In genomic region chr20:4061989-4062388, GRCh38 we compare ENCODE assay signal across 2 cellular contexts.
TF ChIP-seq lines count a peak whose summit lies in the region.

No MANE protein-coding gene starts in this region.

TF ChIP-seq in HEK293, 187 proteins besides CTCF, POLR2A, EP300 and RAD21 (continued from another document):
- no peak for TF ChIP-seq HIC1 (tag by site-specific recombination; IDR thresholded peaks at IDR 0.05)

TF ChIP-seq in WTC11, 78 proteins besides CTCF, POLR2A, EP300 and RAD21 (continued from another document):
- TF ChIP-seq ZNF281 (CRISPR knock-in tag; IDR thresholded peaks at IDR 0.05), result no peak
- TF ChIP-seq SMAD4 (CRISPR knock-in tag; IDR thresholded peaks at IDR 0.05), result no peak
- TF ChIP-seq GABPB1 (CRISPR knock-in tag; IDR thresholded peaks at IDR 0.05), result no peak
- TF ChIP-seq FOXK1 (CRISPR knock-in tag; IDR thresholded peaks at IDR 0.05), result no peak
- TF ChIP-seq MAX (CRISPR knock-in tag; IDR thresholded peaks at IDR 0.05), result no peak
- TF ChIP-seq RORB (CRISPR knock-in tag; IDR thresholded peaks at IDR 0.05), result no peak
- TF ChIP-seq CREM (CRISPR knock-in tag; IDR thresholded peaks at IDR 0.05), result no peak
- TF ChIP-seq FOXP1 (CRISPR knock-in tag; IDR thresholded peaks at IDR 0.05; ENCODE audit: borderline replicate concordance), result no peak
- no peak for TF ChIP-seq ZNF121 (CRISPR knock-in tag; IDR thresholded peaks at IDR 0.05)
- TF ChIP-seq TEAD4 (CRISPR knock-in tag; IDR thresholded peaks at IDR 0.05), result no peak
- TF ChIP-seq JAZF1 (CRISPR knock-in tag; IDR thresholded peaks at IDR 0.05), result no peak
- no peak for TF ChIP-seq ARID4B (CRISPR knock-in tag; IDR thresholded peaks at IDR 0.05; ENCODE audit: borderline replicate concordance)
- TF ChIP-seq CREB1 (CRISPR knock-in tag; IDR thresholded peaks at IDR 0.05), result no peak
- TF ChIP-seq ZNF263 (CRISPR knock-in tag; IDR thresholded peaks at IDR 0.05; ENCODE audit: low read depth), result no peak
- no peak for TF ChIP-seq KAT7 (CRISPR knock-in tag; IDR thresholded peaks at IDR 0.05; ENCODE audit: borderline replicate concordance)
- no peak for TF ChIP-seq ZNF532 (CRISPR knock-in tag; IDR thresholded peaks at IDR 0.05; ENCODE audit: borderline replicate concordance)
- TF ChIP-seq CDX4 (CRISPR knock-in tag; IDR thresholded peaks at IDR 0.05; ENCODE audit: borderline replicate concordance), result no peak
